Comparison of ENCODE assay signal across 8 cellular contexts in the genomic region with DNA sequence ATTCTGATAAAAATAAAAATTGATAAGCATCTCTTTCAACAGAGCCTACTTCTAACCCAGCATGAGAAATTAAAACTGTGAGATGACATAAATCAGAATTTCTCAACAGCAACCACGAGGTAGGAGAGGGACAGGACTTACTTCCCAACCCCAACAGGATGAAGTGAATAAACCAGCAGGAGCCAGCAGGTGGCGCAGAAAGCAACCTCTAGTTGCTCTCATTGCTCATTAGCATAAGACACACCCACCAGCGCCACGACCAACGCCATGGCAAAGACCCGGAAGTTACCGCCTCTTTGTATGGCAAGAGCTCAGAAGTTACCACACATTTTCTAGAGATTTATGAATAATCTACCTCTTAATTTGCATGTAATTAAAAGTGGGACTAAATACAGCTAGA.
DNase-seq lines count a peak whose midpoint lies in the region; ATAC-seq and TF ChIP-seq lines count a peak whose summit lies in the region.

No MANE protein-coding gene starts in this region.

- no peaks in the 10 kb centered on the region for H3K4me1 ChIP-seq in PC-3 (ENCODE audit: insufficient read depth, low read length)
- no peaks in the 10 kb centered on the region for H3K4me1 ChIP-seq in esophagus muscularis mucosa

- DNase-seq in CMK (ENCODE audit: low read depth) (peak; percentile 91), HS-27A (ENCODE audit: low read depth) (peak; percentile 69), PC-3 (peak; percentile 75), chondrocyte (ENCODE audit: low spot score) (no peak), midbrain (lab: John Stamatoyannopoulos, UW) (peak; percentile 77), esophagus muscularis mucosa (ENCODE audit: extremely low spot score) (no peak)
- no peak for DNase-seq in activated effector memory CD4-positive, alpha-beta T cell treated with Interleukin-2 at 50 U/mL for 16 hours

- no peaks in the 10 kb centered on the region for H3K36me3 Mint-ChIP-seq in chondrocyte (ENCODE audit: low read depth)

- no peaks in the 10 kb centered on the region for H3F3A ChIP-seq in PC-3 (ENCODE audit: low read length, unreplicated experiment)

- no peaks in the 10 kb centered on the region for H3K27me3 Mint-ChIP-seq in chondrocyte (ENCODE audit: low read depth)

- WGBS in esophagus muscularis mucosa: 52% methylated on average over 7 of the region's 7 CpGs

- no peak overlapping the region for H3K4me2 ChIP-seq in PC-3 (ENCODE audit: low read length)

- H3K27me3 ChIP-seq in PC-3 (ENCODE audit: low read length) (no peaks in the 10 kb centered on the region), esophagus muscularis mucosa (no peaks in the 10 kb centered on the region)

- TF ChIP-seq CTCF in PC-3 (conservative IDR thresholded peaks at IDR 0.05; ENCODE audit: low read depth, low read length) (peak; percentile 60), chondrocyte (IDR thresholded peaks at IDR 0.05) (peak; percentile 73), esophagus muscularis mucosa (IDR thresholded peaks at IDR 0.05) (peak in 1 of 3 experiments; percentile 29)

- ATAC-seq in GM19463 (IDR thresholded peaks at IDR 0.05; ENCODE audit: unreplicated experiment) (peak; percentile 58), PC-3 (peak; percentile 58; the same call in 1 of the 2 replicates)

- no peak overlapping the region for H2AFZ ChIP-seq in PC-3 (ENCODE audit: low read length)

- BruUV-seq in PC-3 (replicated peaks; lab: Mats Ljungman, UMichigan): no TSS peak

- H3K9me2 ChIP-seq in PC-3 (replicated peaks; ENCODE audit: low read length): no peaks in the 10 kb centered on the region

- H3K4me1 Mint-ChIP-seq in chondrocyte (ENCODE audit: low read depth): no peaks in the 10 kb centered on the region

- H3K9me3 ChIP-seq in PC-3 (ENCODE audit: low read length): no peaks in the 10 kb centered on the region
- no peaks in the 10 kb centered on the region for H3K9me3 ChIP-seq in esophagus muscularis mucosa

- no peak overlapping the region for H3K27ac ChIP-seq in PC-3 (ENCODE audit: low read length)
- H3K27ac ChIP-seq in esophagus muscularis mucosa (replicated peaks in 1 of 4): no peak overlapping the region

- no peak for TF ChIP-seq POLR2A in esophagus muscularis mucosa (IDR thresholded peaks at IDR 0.05; ENCODE audit: low read depth)

- peak overlapping the region; percentile 40 for H3K4me3 Mint-ChIP-seq in chondrocyte (ENCODE audit: unreplicated experiment)

- TF ChIP-seq EP300 in esophagus muscularis mucosa (IDR thresholded peaks at IDR 0.05): no peak

- CTCF ChIA-PET in PC-3 (lab: Charles Lee): no interaction called here

- H3K4me3 ChIP-seq in PC-3 (ENCODE audit: low read length) (no peak overlapping the region), esophagus muscularis mucosa (no peak overlapping the region)

- H3K36me3 ChIP-seq in PC-3 (ENCODE audit: low read depth, low read length) (no peaks in the 10 kb centered on the region), esophagus muscularis mucosa (no peaks in the 10 kb centered on the region)

- no peaks in the 10 kb centered on the region for H4K20me1 ChIP-seq in PC-3 (ENCODE audit: low read length)

- POLR2A ChIA-PET in PC-3 (lab: Charles Lee; ENCODE audit: unreplicated experiment): no interaction called here

- no peaks in the 10 kb centered on the region for H3K9me3 Mint-ChIP-seq in chondrocyte (ENCODE audit: low read depth)

- no peak overlapping the region for H3K27ac Mint-ChIP-seq in chondrocyte (ENCODE audit: unreplicated experiment)

- H3K79me2 ChIP-seq in PC-3 (ENCODE audit: low read length): no peaks in the 10 kb centered on the region

- intact Hi-C loops in PC-3 (cut with micrococcal nuclease): no loop called here
- intact Hi-C loops in esophagus muscularis mucosa (cut with DNase I): no loop called here

- no peak overlapping the region for H3K9ac ChIP-seq in PC-3 (ENCODE audit: low read length)

Comparison
In these comparisons a context has a peak if more than half of its experiments do, and no peak if none do; other contexts are left out.
1. DNase-seq: peak in CMK (single experiment), HS-27A (single experiment), PC-3 (single experiment) and midbrain (single experiment); none in chondrocyte (single experiment), activated effector memory CD4-positive, alpha-beta T cell treated with Interleukin-2 at 50 U/mL for 16 hours (single experiment) and esophagus muscularis mucosa (single experiment).